ENCODE assay signal across 21 cellular contexts in genomic region chr20:14817121-14817520, GRCh38.
DNase-seq lines count a peak whose midpoint lies in the region; TF ChIP-seq lines count a peak whose summit lies in the region.
"Had no signal": no experiment of that assay in that cellular context is flagged by ENCODE, and none has a peak within 500 bp of the region (broad histone marks: within the 10 kb centered on the region; RNA-seq: fewer than 3 reads in every experiment).

No MANE protein-coding gene starts in this region.

- H3K4me1 ChIP-seq in adipocyte (ENCODE audit: control insufficient read depth, insufficient read depth, low read length) = peaks cover 3% of the 10 kb centered on the region
- H3K4me1 ChIP-seq in adrenal gland (replicated peaks in 1 of 2) = no peaks in the 10 kb centered on the region
- H3K4me1 ChIP-seq: Caco-2, SJSA1 had no signal

- peaks cover 2% of the 10 kb centered on the region for H3K9me3 Mint-ChIP-seq in chondrocyte (ENCODE audit: low read depth)

- H3K4me3 ChIP-seq in adipocyte (ENCODE audit: low read length) (no peak overlapping the region), fibroblast of pulmonary artery (replicated peaks; ENCODE audit: low read depth, low read length) (no peak overlapping the region), adrenal gland (no peak overlapping the region)
- H3K4me3 ChIP-seq: GM23338, K562, MG63, SJSA1 had no signal

- no peaks in the 10 kb centered on the region for H3K36me3 Mint-ChIP-seq in chondrocyte (ENCODE audit: low read depth)
- H3K36me3 Mint-ChIP-seq: CD4-positive, CD25-positive, alpha-beta regulatory T cell had no signal

- DNase-seq in NCI-H748 (lab: John Stamatoyannopoulos, UW; ENCODE audit: unreplicated experiment) = peak; percentile 20
- no peak for DNase-seq in NCI-H748 treated with DMSO at 0.1 percent for 48 hours (lab: John Stamatoyannopoulos, UW)
- peak; percentile 45 for DNase-seq in adipocyte (ENCODE audit: low read depth)
- DNase-seq in fibroblast of pulmonary artery (ENCODE audit: low read depth) = peak; percentile 3
- no peak for DNase-seq in mucosa of gallbladder (ENCODE audit: low spot score)
- no peak for DNase-seq in adrenal gland
- no peak for DNase-seq in chondrocyte (ENCODE audit: low spot score)
- DNase-seq: Caco-2; CD4-positive, CD25-positive, alpha-beta regulatory T cell; DMS153; HCEC 1CT; MG63; NCI-H1048; NCI-H1436; NCI-H2029; NCI-H510A; NCI-H82 had no signal

- intact Hi-C loops in adrenal gland (cut with DNase I) = no loop called here

- TF ChIP-seq POLR2A in adrenal gland (IDR thresholded peaks at IDR 0.05) = no peak

- peaks cover 12% of the 10 kb centered on the region for H3K4me1 Mint-ChIP-seq in chondrocyte (ENCODE audit: low read depth)
- H3K4me1 Mint-ChIP-seq: CD4-positive, CD25-positive, alpha-beta regulatory T cell; GM23338 had no signal

- H3K4me3 Mint-ChIP-seq in chondrocyte (ENCODE audit: unreplicated experiment) = no peak overlapping the region
- H3K4me3 Mint-ChIP-seq: CD4-positive, CD25-positive, alpha-beta regulatory T cell; GM23338 had no signal

- no peak overlapping the region for H3K27ac Mint-ChIP-seq in chondrocyte (ENCODE audit: unreplicated experiment)
- H3K27ac Mint-ChIP-seq: CD4-positive, CD25-positive, alpha-beta regulatory T cell; GM23338 had no signal

- H3K9me3 ChIP-seq in adipocyte (ENCODE audit: control insufficient read depth, low read length) = no peaks in the 10 kb centered on the region
- no peaks in the 10 kb centered on the region for H3K9me3 ChIP-seq in adrenal gland (replicated peaks in 1 of 3)
- H3K9me3 ChIP-seq: Caco-2, MG63, SJSA1 had no signal

- H3K9ac ChIP-seq in adipocyte (ENCODE audit: low read length) = no peak overlapping the region

- H3K36me3 ChIP-seq in adipocyte (ENCODE audit: control insufficient read depth, insufficient read depth, low read length, severe bottlenecking) (no peaks in the 10 kb centered on the region), adrenal gland (replicated peaks in 1 of 2) (no peaks in the 10 kb centered on the region)
- H3K36me3 ChIP-seq: MG63, SJSA1 had no signal

- 62 to 68% (median 66%) methylated on average over 3 of the region's 3 CpGs for WGBS in adrenal gland, 4 donors

- no peaks in the 10 kb centered on the region for H3K27me3 ChIP-seq in adipocyte (replicated peaks; ENCODE audit: control insufficient read depth, insufficient read depth, low read length)
- no peaks in the 10 kb centered on the region for H3K27me3 ChIP-seq in adrenal gland
- H3K27me3 ChIP-seq: MG63, SJSA1 had no signal

- TF ChIP-seq CTCF in fibroblast of pulmonary artery (IDR thresholded peaks at IDR 0.05; ENCODE audit: low read length, missing control alignments) (no peak), adrenal gland (IDR thresholded peaks at IDR 0.05) (no peak), chondrocyte (IDR thresholded peaks at IDR 0.05) (no peak)

- no peak overlapping the region for H3K27ac ChIP-seq in adrenal gland
- H3K27ac ChIP-seq: HL-60, SJSA1 had no signal

- H3K27me3 Mint-ChIP-seq in chondrocyte (ENCODE audit: low read depth) = no peaks in the 10 kb centered on the region
- H3K27me3 Mint-ChIP-seq: CD4-positive, CD25-positive, alpha-beta regulatory T cell had no signal

Comparison
In these comparisons a context has a peak if more than half of its experiments do, and no peak if none do; other contexts are left out.
1. DNase-seq: peak in NCI-H748 (single experiment), adipocyte (single experiment) and fibroblast of pulmonary artery (single experiment); none in NCI-H748 treated with DMSO at 0.1 percent for 48 hours (single experiment), mucosa of gallbladder (single experiment), adrenal gland (0 of 7) and chondrocyte (single experiment).